ENCODE assay signal across 8 cellular contexts in genomic region chr4:499563-499962, GRCh38. TPM values are rescaled to one million over a fixed set of nuclear protein-coding genes. Genes with fewer than 3 reads are reported as not detected.
DNase-seq lines count a peak whose midpoint lies in the region; ATAC-seq and TF ChIP-seq lines count a peak whose summit lies in the region.

No MANE protein-coding gene starts in this region.

- H3K9me3 Mint-ChIP-seq in activated CD4-positive, alpha-beta T cell treated with anti-CD3 and anti-CD28 coated beads for 36 hours (ENCODE audit: low read depth): peaks cover 11% of the 10 kb centered on the region

- CTCF ChIA-PET in activated CD4-positive, alpha-beta T cell treated with anti-CD3 and anti-CD28 coated beads for 36 hours (lab: Charles Lee): no interaction called here

- H3K27ac ChIP-seq in SJSA1: peak overlapping the region; percentile 82

- TF ChIP-seq CTCF in fibroblast of the aortic adventitia (IDR thresholded peaks at IDR 0.05; ENCODE audit: insufficient read depth, low read length): no peak

- intact Hi-C loops in activated CD4-positive, alpha-beta T cell treated with anti-CD3 and anti-CD28 coated beads for 36 hours (cut with DNase I, micrococcal nuclease): loop anchor here (1.0 to 2.0 kb wide), 8 partner anchors 25 to 375 kb away; partner anchors contain the start of genes ZNF141 (in 2 of the 2), ATP5ME (in 1 of the 2), MYL5 (in 1 of the 2) and PCGF3 (in 1 of the 2)

- H3K27me3 Mint-ChIP-seq in activated CD4-positive, alpha-beta T cell treated with anti-CD3 and anti-CD28 coated beads for 36 hours: no peaks in the 10 kb centered on the region

- peaks cover 33% of the 10 kb centered on the region for H3K4me1 Mint-ChIP-seq in activated CD4-positive, alpha-beta T cell treated with anti-CD3 and anti-CD28 coated beads for 36 hours

- DNase-seq in activated CD4-positive, alpha-beta T cell treated with anti-CD3 and anti-CD28 coated beads for 36 hours: no peak
- DNase-seq in activated CD4-positive, alpha-beta T cell treated with anti-CD3 and anti-CD28 coated beads, Interleukin-2, amount 50 U/mL, for 48 hours: no peak
- DNase-seq in SJSA1 (ENCODE audit: low read depth in 1 of 2, low spot score in 2 of 2) (no peak), fibroblast of the aortic adventitia (ENCODE audit: low read depth) (no peak), skeletal muscle cell (ENCODE audit: low read depth) (no peak), GM19238 (ENCODE audit: insufficient read length, low spot score) (no peak)

- peaks cover 12% of the 10 kb centered on the region for H3K36me3 ChIP-seq in SJSA1

- H3K9me3 ChIP-seq in SJSA1 (replicated peaks): no peaks in the 10 kb centered on the region

- no peaks in the 10 kb centered on the region for H3K27me3 ChIP-seq in SJSA1 (replicated peaks)

- peaks cover 5% of the 10 kb centered on the region for H3K4me1 ChIP-seq in SJSA1 (replicated peaks)

- peaks cover 61% of the 10 kb centered on the region for H3K36me3 Mint-ChIP-seq in activated CD4-positive, alpha-beta T cell treated with anti-CD3 and anti-CD28 coated beads for 36 hours (ENCODE audit: low read depth)

- ATAC-seq in activated CD4-positive, alpha-beta T cell treated with anti-CD3 and anti-CD28 coated beads for 36 hours: no peak
- ATAC-seq in HG03342 (IDR thresholded peaks at IDR 0.05; ENCODE audit: unreplicated experiment) (no peak), GM18861 (IDR thresholded peaks at IDR 0.05; ENCODE audit: unreplicated experiment) (no peak)

- H3K4me3 Mint-ChIP-seq in activated CD4-positive, alpha-beta T cell treated with anti-CD3 and anti-CD28 coated beads for 36 hours: peak overlapping the region; percentile 94

- H3K27ac Mint-ChIP-seq in activated CD4-positive, alpha-beta T cell treated with anti-CD3 and anti-CD28 coated beads for 36 hours: peak overlapping the region; percentile 97

- POLR2A ChIA-PET in activated CD4-positive, alpha-beta T cell treated with anti-CD3 and anti-CD28 coated beads for 36 hours (lab: Charles Lee): no interaction called here

- H3K4me3 ChIP-seq in SJSA1 (peak overlapping the region; percentile 83), fibroblast of the aortic adventitia (ENCODE audit: low read depth, low read length) (peak overlapping the region; percentile 89), skeletal muscle cell (ENCODE audit: low read depth, low read length) (peak overlapping the region; percentile 98)

RNA-seq across cellular contexts. Expression of gene PIGG, which starts 0.6 kb away (rescaled TPM):
- total RNA-seq in activated CD4-positive, alpha-beta T cell treated with anti-CD3 and anti-CD28 coated beads for 36 hours: 10 to 100 TPM; 39.9 to 48.2 TPM
- total RNA-seq in SJSA1 (2014; rRNA removed; shearing (Covaris generic)): 19.3 and 22.2 TPM in 2 replicates
- total RNA-seq in fibroblast of the aortic adventitia (ENCODE audit: low replicate concordance): 34.1 and 62.7 TPM in 2 replicates

RNA-seq across cellular contexts. Expression of gene ZNF721, which starts 0.6 kb away (rescaled TPM):
- total RNA-seq in activated CD4-positive, alpha-beta T cell treated with anti-CD3 and anti-CD28 coated beads for 36 hours: 10 to 100 TPM; 32.3 to 37.9 TPM
- total RNA-seq in SJSA1 (2014; rRNA removed; shearing (Covaris generic)): 2.4 and 3.6 TPM in 2 replicates
- 15.9 and 39.4 TPM in 2 replicates for total RNA-seq in fibroblast of the aortic adventitia (ENCODE audit: low replicate concordance)
